ENCODE assay signal across 14 cellular contexts in genomic region chr11:1243521-1243920, GRCh38. TPM values are rescaled to one million over a fixed set of nuclear protein-coding genes. Genes with fewer than 3 reads are reported as not detected.
"Had no signal": no experiment of that assay in that cellular context is flagged by ENCODE, and none has a peak within 500 bp of the region (broad histone marks: within the 10 kb centered on the region; RNA-seq: fewer than 3 reads in every experiment).

No MANE protein-coding gene starts in this region.

RNA-seq across cellular contexts. Expression of gene MUC5B, which starts 20.7 kb away (rescaled TPM):
- total RNA-seq: activated naive CD4-positive, alpha-beta T cell treated with anti-CD3 and anti-CD28 coated beads for 36 hours; activated naive CD4-positive, alpha-beta T cell treated with anti-CD3 and anti-CD28 coated beads, Interleukin-2, amount 50 U/mL, for 72 hours; activated naive CD8-positive, alpha-beta T cell treated with anti-CD3 and anti-CD28 coated beads for 36 hours; activated naive CD8-positive, alpha-beta T cell treated with anti-CD3 and anti-CD28 coated beads, Interleukin-2, amount 10 ng/mL, durations not matched to agents 7 days and 5 days; activated T-cell treated with anti-CD3 and anti-CD28 coated beads, Interleukin-2, amount 50 U/mL, for 72 hours; activated T-helper 1 cell treated with anti-CD3 and anti-CD28 coated beads, Interleukin-12 subunit alpha, Interleukin-12 subunit beta, Interleukin-2, Interleukin-4 antibody, amounts not matched to agents 30 ng/mL and 10 ng/mL and 1 ng/mL, durations not matched to agents 14 hours and 24 hours and 36 hours; activated T-helper 17 cell treated with anti-CD3 and anti-CD28 coated beads, Interleukin-2, amount 50 U/mL, for 72 hours; activated T-helper 2 cell treated with anti-CD3 and anti-CD28 coated beads, Interferon-gamma antibody, Interleukin-2, Interleukin-4, amounts not matched to agents 10 μg/mL and 5 μg/mL and 100 μg/mL, durations not matched to agents 14 hours and 24 hours and 36 hours; aorta; astrocyte; bronchial epithelial cell; cardiac muscle cell; cardiac septum; chondrocyte had no signal
